Comparison of ENCODE assay signal across 19 cellular contexts in the genomic region with DNA sequence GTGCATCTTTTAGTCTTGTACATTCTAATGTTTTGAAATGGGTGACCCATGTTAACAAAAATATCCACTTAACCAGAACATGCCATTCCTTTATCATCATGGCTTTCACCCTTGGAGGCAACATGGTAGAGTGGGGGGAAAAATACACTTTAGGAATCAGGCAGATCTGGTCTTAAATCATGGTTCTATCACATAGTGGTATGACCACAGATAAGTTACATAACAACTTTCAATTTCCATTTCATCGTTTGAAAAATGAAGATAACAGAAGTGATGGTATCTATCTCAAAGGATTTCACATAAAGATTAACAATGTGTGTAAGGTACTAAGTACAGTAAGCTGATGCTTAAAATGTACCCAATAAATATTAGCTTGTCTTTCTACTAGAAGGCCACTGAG.
"Had no signal": no experiment of that assay in that cellular context is flagged by ENCODE, and none has a peak within 500 bp of the region (broad histone marks: within the 10 kb centered on the region; RNA-seq: fewer than 3 reads in every experiment).

No MANE protein-coding gene starts in this region.

- H3K36me3 ChIP-seq: MG63 had no signal

- H3K27me3 ChIP-seq: MG63 had no signal

- DNase-seq: KBM-7, MG63, NCI-H1092, NCI-H1436, NCI-H187, NCI-H2029, NCI-H2081 treated with DMSO at 0.1 percent for 48 hours, NCI-H2171, NCI-H226, NCI-H446, NCI-H510A, NCI-H524 treated with DMSO at 0.1 percent for 48 hours, NCI-H69, NCI-H774, RPMI8226, SHP77, SK-N-SH, SW 1271, T-cell had no signal

- H3K4me2 ChIP-seq: SK-N-SH had no signal

- H3K9me2 ChIP-seq: SK-N-SH had no signal

- H3K9me3 ChIP-seq: MG63, SK-N-SH had no signal

- H3K4me3 ChIP-seq: MG63 had no signal

- H3K9ac ChIP-seq: SK-N-SH had no signal

- ATAC-seq: T-cell had no signal
